In genomic region chr9:127536499-127536898, GRCh38 we compare ENCODE assay signal across 1 cellular context.
TF ChIP-seq lines count a peak whose summit lies in the region.

No MANE protein-coding gene starts in this region.

TF ChIP-seq in WTC11, 78 proteins besides CTCF, POLR2A, EP300 and RAD21:
- TF ChIP-seq FOXP1 (CRISPR knock-in tag; IDR thresholded peaks at IDR 0.05; ENCODE audit: borderline replicate concordance), result no peak
- TF ChIP-seq ZBTB43 (CRISPR knock-in tag; IDR thresholded peaks at IDR 0.05), result no peak
TF ChIP-seq in WTC11: peak in this region for 0.
